Comparison of ENCODE assay signal across 11 cellular contexts in genomic region chr1:212595229-212595628, GRCh38. TPM values are rescaled to one million over a fixed set of nuclear protein-coding genes. Genes with fewer than 3 reads are reported as not detected.
A peak's percentile ranks its signal among the peaks of the same experiment; 100 is the strongest.
DNase-seq lines count a peak whose midpoint lies in the region; TF ChIP-seq lines count a peak whose summit lies in the region.
"Had no signal": no experiment of that assay in that cellular context is flagged by ENCODE, and none has a peak within 500 bp of the region (broad histone marks: within the 10 kb centered on the region; RNA-seq: fewer than 3 reads in every experiment).

No MANE protein-coding gene starts in this region.

- H3K4me3 ChIP-seq in Caco-2 (ENCODE audit: low read depth, low read length) (no peak overlapping the region), mesodermal cell (ENCODE audit: extremely low read depth, insufficient read depth, low read length, poor library complexity, severe bottlenecking) (no peak overlapping the region), prostate gland (no peak overlapping the region), transverse colon (no peak overlapping the region)
- H3K4me3 ChIP-seq: pancreas had no signal

- TF ChIP-seq POLR2A in prostate gland (IDR thresholded peaks at IDR 0.05) (no peak), transverse colon (IDR thresholded peaks at IDR 0.05) (no peak)

- H3K4me1 ChIP-seq in Caco-2, result peaks cover 30% of the 10 kb centered on the region
- H3K4me1 ChIP-seq in mesodermal cell (ENCODE audit: control insufficient read depth, insufficient read depth, low read length, poor library complexity, severe bottlenecking), result peaks cover 30% of the 10 kb centered on the region
- no peaks in the 10 kb centered on the region for H3K4me1 ChIP-seq in prostate gland (replicated peaks)
- H3K4me1 ChIP-seq in transverse colon, result peaks cover 0 to 12% (median 0%) of the 10 kb centered on the region in 4 donors
- H3K4me1 ChIP-seq: pancreas had no signal

- 71 to 73% methylated on average over 3 to 4 of the region's 8 CpGs for WGBS in mesodermal cell (ENCODE audit: insufficient coverage in 2 of 2), 2 experiments
- 91% methylated on average over 8 of the region's 8 CpGs for WGBS in prostate gland
- WGBS in transverse colon (ENCODE audit: low coverage in 1 of 2), 2 donors, result 97 to 98% methylated on average over 7 of the region's 8 CpGs

- H3K9me3 Mint-ChIP-seq in Caco-2 (ENCODE audit: unreplicated experiment), result no peaks in the 10 kb centered on the region
- H3K9me3 Mint-ChIP-seq in HFFc6, result no peaks in the 10 kb centered on the region
- peaks cover 3% of the 10 kb centered on the region for H3K9me3 Mint-ChIP-seq in activated naive CD8-positive, alpha-beta T cell treated with anti-CD3 and anti-CD28 coated beads for 36 hours
- H3K9me3 Mint-ChIP-seq: stimulated activated naive CD8-positive, alpha-beta T cell treated with anti-CD3 and anti-CD28 coated beads, Interleukin-15, amount 100 ng/mL, for 72 hours had no signal

- TF ChIP-seq CTCF in Caco-2 (IDR thresholded peaks at IDR 0.05; ENCODE audit: insufficient read depth in 1 of 2, low read depth in 1 of 2, low read length in 1 of 2, severe bottlenecking in 1 of 2, unreplicated experiment in 1 of 2) (no peak), HFFc6 (IDR thresholded peaks at IDR 0.05) (no peak), prostate gland (IDR thresholded peaks at IDR 0.05) (no peak), transverse colon (IDR thresholded peaks at IDR 0.05) (no peak)

- intact Hi-C loops in Caco-2 (cut with micrococcal nuclease; ENCODE audit: unreplicated experiment) (no loop called here), prostate gland (cut with DNase I) (no loop called here), transverse colon (cut with DNase I; ENCODE audit: low total_unique reads) (no loop called here)

- in situ Hi-C loops in transverse colon (cut with MboI; ENCODE audit: low pct_ligation_motif_present in 1 of 4, low pct_unique_long_range_greater_than_20kb in 1 of 4, low sequenced_read_pairs in 3 of 4), result no loop called here

- H3K9me3 ChIP-seq in Caco-2 (no peaks in the 10 kb centered on the region), mesodermal cell (ENCODE audit: control insufficient read depth, low read length) (no peaks in the 10 kb centered on the region), prostate gland (no peaks in the 10 kb centered on the region), transverse colon (no peaks in the 10 kb centered on the region)
- H3K9me3 ChIP-seq: left lung, pancreas had no signal

- no TSS peak for BruUV-seq in Caco-2 (replicated peaks; lab: Mats Ljungman, UMichigan)

- CTCF ChIA-PET in Caco-2 (lab: Charles Lee), result no interaction called here

- no peak for DNase-seq in Caco-2
- DNase-seq in HFFc6, result no peak
- DNase-seq in activated naive CD8-positive, alpha-beta T cell treated with anti-CD3 and anti-CD28 coated beads for 36 hours, result no peak
- no peak for DNase-seq in prostate gland (ENCODE audit: low spot score)
- DNase-seq in transverse colon, result no peak
- DNase-seq in NK-92 (lab: John Stamatoyannopoulos, UW; ENCODE audit: unreplicated experiment), result no peak
- DNase-seq: head of caudate nucleus; left lung; pancreas; stimulated activated naive CD8-positive, alpha-beta T cell treated with anti-CD3 and anti-CD28 coated beads, Interleukin-15, amount 100 ng/mL, for 72 hours had no signal

- TF ChIP-seq EP300 in transverse colon (IDR thresholded peaks at IDR 0.05; ENCODE audit: low read depth), result no peak

- H3K27ac ChIP-seq in mesodermal cell (ENCODE audit: low read depth, low read length, severe bottlenecking), result peak overlapping the region; percentile 96
- no peak overlapping the region for H3K27ac ChIP-seq in prostate gland
- H3K27ac ChIP-seq in transverse colon, result peak overlapping the region in 1 of 4 donors; percentile 61

- H3K27ac Mint-ChIP-seq in Caco-2 (ENCODE audit: unreplicated experiment) (peak overlapping the region; percentile 85), HFFc6 (peak overlapping the region; percentile 97)
- peak overlapping the region; percentile 91 for H3K27ac Mint-ChIP-seq in activated naive CD8-positive, alpha-beta T cell treated with anti-CD3 and anti-CD28 coated beads for 36 hours

- H3K4me3 Mint-ChIP-seq in Caco-2 (ENCODE audit: unreplicated experiment) (no peak overlapping the region), HFFc6 (peak overlapping the region; percentile 81; the same call in 1 of the 2 replicates)
- H3K4me3 Mint-ChIP-seq in activated naive CD8-positive, alpha-beta T cell treated with anti-CD3 and anti-CD28 coated beads for 36 hours, result no peak overlapping the region

- POLR2A ChIA-PET in Caco-2 (lab: Charles Lee), result no interaction called here

- H3K27me3 Mint-ChIP-seq in Caco-2 (ENCODE audit: insufficient read depth, unreplicated experiment) (no peaks in the 10 kb centered on the region), HFFc6 (ENCODE audit: insufficient read depth) (peaks cover 19% of the 10 kb centered on the region)
- peaks cover 5% of the 10 kb centered on the region for H3K27me3 Mint-ChIP-seq in activated naive CD8-positive, alpha-beta T cell treated with anti-CD3 and anti-CD28 coated beads for 36 hours

- H3K36me3 ChIP-seq in Caco-2 (ENCODE audit: control insufficient read depth, insufficient read depth, low read length) (no peaks in the 10 kb centered on the region), mesodermal cell (ENCODE audit: control insufficient read depth, insufficient read depth, low read length) (no peaks in the 10 kb centered on the region), prostate gland (no peaks in the 10 kb centered on the region), transverse colon (no peaks in the 10 kb centered on the region)
- H3K36me3 ChIP-seq: left lung, pancreas had no signal

- peaks cover 6% of the 10 kb centered on the region for H3K36me3 Mint-ChIP-seq in Caco-2 (ENCODE audit: insufficient read depth, unreplicated experiment)
- peaks cover 6% of the 10 kb centered on the region; the same call in 1 of the 2 replicates for H3K36me3 Mint-ChIP-seq in HFFc6 (ENCODE audit: low read depth)
- no peaks in the 10 kb centered on the region for H3K36me3 Mint-ChIP-seq in activated naive CD8-positive, alpha-beta T cell treated with anti-CD3 and anti-CD28 coated beads for 36 hours

- H3K27me3 ChIP-seq in Caco-2 (replicated peaks; ENCODE audit: control insufficient read depth, insufficient read depth, low read length), result no peaks in the 10 kb centered on the region
- no peaks in the 10 kb centered on the region for H3K27me3 ChIP-seq in prostate gland (replicated peaks; ENCODE audit: insufficient read depth)
- peaks cover 5% of the 10 kb centered on the region for H3K27me3 ChIP-seq in transverse colon

- H3K4me1 Mint-ChIP-seq in Caco-2 (ENCODE audit: low read depth, unreplicated experiment), result peaks cover 41% of the 10 kb centered on the region
- peaks cover 37% of the 10 kb centered on the region for H3K4me1 Mint-ChIP-seq in HFFc6 (ENCODE audit: low read depth)
- H3K4me1 Mint-ChIP-seq in activated naive CD8-positive, alpha-beta T cell treated with anti-CD3 and anti-CD28 coated beads for 36 hours, result peaks cover 28% of the 10 kb centered on the region

RNA-seq across cellular contexts. Expression of gene ATF3, which starts 13.3 kb away (rescaled TPM):
- total RNA-seq in Caco-2 (2022), result 21.8 and 25.8 TPM in 2 replicates
- total RNA-seq in HFFc6 (2021; fragmentation: NEBNext Ultra II Directional; extraction: Animal tissue kit (Norgen Biotek cat#: 25700)), result 1 to 10 TPM; 1.9 to 5.5 (median 4.8) TPM
- 10 to 100 TPM; 42.4 to 44.9 TPM for total RNA-seq in activated naive CD8-positive, alpha-beta T cell treated with anti-CD3 and anti-CD28 coated beads for 36 hours
- 36.3 TPM for polyA plus RNA-seq in mesodermal cell (2013, experiment 1 of 2)
- polyA plus RNA-seq in mesodermal cell (2013, experiment 2 of 2), result 47.8 TPM
- total RNA-seq in prostate gland, result 10 to 100 TPM in 1 of 2 donors, 1 to 10 TPM in 1; 6.0 to 14.8 TPM
- total RNA-seq in transverse colon, result 10 to 100 TPM in 3 of 4 donors, 1 to 10 TPM in 1; 7.8 to 84.8 (median 46.1) TPM
